ENCODE assay signal across 10 cellular contexts in the genomic region with DNA sequence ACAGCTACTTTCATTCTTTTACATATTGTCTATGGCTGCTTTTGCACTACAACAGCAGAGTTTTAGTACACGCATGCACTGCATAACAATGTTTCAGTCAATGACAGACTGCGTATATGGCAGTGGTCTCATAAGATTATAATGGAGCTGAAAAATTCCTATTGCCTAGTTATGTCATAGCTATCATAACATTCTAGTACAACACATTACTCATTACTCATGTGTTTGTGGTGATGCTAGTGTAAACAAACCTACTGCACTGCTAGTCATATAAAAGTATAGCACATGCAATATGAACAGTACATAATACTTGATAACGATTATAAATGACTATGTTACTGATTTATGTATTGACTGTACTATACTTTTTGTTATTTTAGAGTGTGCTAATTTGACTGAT.
"Had no signal": no experiment of that assay in that cellular context is flagged by ENCODE, and none has a peak within 500 bp of the region (broad histone marks: within the 10 kb centered on the region; RNA-seq: fewer than 3 reads in every experiment).

No MANE protein-coding gene starts in this region.

- H3K36me3 ChIP-seq: neural progenitor cell, ovary, WERI-Rb-1 had no signal

- H3K4me3 ChIP-seq: neural progenitor cell, ovary had no signal

- DNase-seq: activated CD4-positive, alpha-beta T cell treated with anti-CD3 and anti-CD28 coated beads for 4 hours; activated CD8-positive, alpha-beta T cell treated with anti-CD3 and anti-CD28 coated beads for 36 hours; activated naive CD4-positive, alpha-beta T cell treated with Interleukin-2 at 50 U/mL for 16 hours; amniotic stem cell; kidney; ovary; stimulated activated CD4-positive, alpha-beta T cell treated with anti-CD3 and anti-CD28 coated beads, Interleukin-4, amount 100 ng/mL, for 24 hours; T-helper 1 cell; WERI-Rb-1 had no signal

- H3K27me3 ChIP-seq: neural progenitor cell, ovary had no signal

- ATAC-seq: activated CD8-positive, alpha-beta T cell treated with anti-CD3 and anti-CD28 coated beads for 36 hours had no signal

- H3K9me3 ChIP-seq: ovary had no signal

- H3K27ac ChIP-seq: neural progenitor cell, ovary, WERI-Rb-1 had no signal
